ENCODE assay signal across 17 cellular contexts in the genomic region with DNA sequence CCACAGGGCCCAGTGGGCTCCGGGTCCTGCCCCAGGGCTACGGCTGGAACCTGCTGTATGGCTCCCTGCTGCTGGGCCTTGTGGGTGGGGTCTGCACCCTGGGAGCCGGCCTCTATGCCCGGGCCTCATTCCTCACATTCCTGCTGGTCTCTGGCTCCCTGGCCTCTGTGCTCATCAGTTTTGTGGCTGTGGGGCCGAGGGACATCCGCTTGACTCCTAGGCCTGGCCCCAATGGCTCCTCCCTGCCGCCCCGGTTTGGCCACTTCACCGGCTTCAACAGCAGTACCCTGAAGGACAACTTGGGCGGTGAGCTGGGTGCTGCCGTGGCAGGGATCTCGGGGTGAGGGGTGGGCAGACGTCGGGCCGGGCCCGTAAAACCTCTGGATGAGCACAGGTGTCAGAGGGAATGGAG. TPM values are rescaled to one million over a fixed set of nuclear protein-coding genes. Genes with fewer than 3 reads are reported as not detected.
A peak's percentile ranks its signal among the peaks of the same experiment; 100 is the strongest.
DNase-seq lines count a peak whose midpoint lies in the region; ATAC-seq and TF ChIP-seq lines count a peak whose summit lies in the region.
"Had no signal": no experiment of that assay in that cellular context is flagged by ENCODE, and none has a peak within 500 bp of the region (broad histone marks: within the 10 kb centered on the region; RNA-seq: fewer than 3 reads in every experiment).

No MANE protein-coding gene starts in this region.

- ATAC-seq in stimulated activated naive CD8-positive, alpha-beta T cell treated with anti-CD3 and anti-CD28 coated beads, Interleukin-15, Interleukin-2, amounts not matched to agents 100 U/mL and 50 U/mL, for 24 hours = no peak
- ATAC-seq: HCT116, Panc1 had no signal

- no peaks in the 10 kb centered on the region for H3K27me3 Mint-ChIP-seq in activated naive CD4-positive, alpha-beta T cell treated with anti-CD3 and anti-CD28 coated beads, Interleukin-2, amount 10 ng/mL, durations not matched to agents 7 days and 5 days
- H3K27me3 Mint-ChIP-seq in activated naive CD4-positive, alpha-beta T cell treated with anti-CD3 and anti-CD28 coated beads for 36 hours (ENCODE audit: low read depth) = no peaks in the 10 kb centered on the region
- H3K27me3 Mint-ChIP-seq in type B pancreatic cell = no peaks in the 10 kb centered on the region

- CTCF ChIA-PET in activated naive CD4-positive, alpha-beta T cell treated with anti-CD3 and anti-CD28 coated beads, Interleukin-2, amount 10 ng/mL, durations not matched to agents 7 days and 5 days (lab: Charles Lee) = no interaction called here
- CTCF ChIA-PET in activated naive CD4-positive, alpha-beta T cell treated with anti-CD3 and anti-CD28 coated beads for 36 hours (lab: Charles Lee) = interaction anchor here (10.0 kb wide), 1 partner anchor 56 kb away, joined by 98 read pairs; no protein-coding TSS in a partner anchor

- no peak for DNase-seq in activated naive CD4-positive, alpha-beta T cell treated with anti-CD3 and anti-CD28 coated beads, Interleukin-2, amount 10 ng/mL, durations not matched to agents 7 days and 5 days
- DNase-seq in activated naive CD4-positive, alpha-beta T cell treated with anti-CD3 and anti-CD28 coated beads for 36 hours = no peak
- DNase-seq in astrocyte of the hippocampus (ENCODE audit: low read depth, low spot score) (peak; percentile 33), myocyte (ENCODE audit: low read depth) (peak; percentile 5), type B pancreatic cell (ENCODE audit: extremely low spot score, unreplicated experiment) (no peak), kidney glomerular epithelial cell (lab: John Stamatoyannopoulos, UW) (no peak), D341Med (ENCODE audit: low spot score) (no peak)
- DNase-seq in stimulated activated naive CD8-positive, alpha-beta T cell treated with anti-CD3 and anti-CD28 coated beads, Interleukin-15, Interleukin-2, amounts not matched to agents 100 U/mL and 50 U/mL, for 24 hours = no peak
- DNase-seq: C1 segment of cervical spinal cord, KBM-7, NCI-H1048, NCI-H1694, NCI-H446 treated with DMSO at 0.1 percent for 48 hours, NCI-H774, SHP77 had no signal

- peaks cover 16% of the 10 kb centered on the region for H3K4me1 Mint-ChIP-seq in activated naive CD4-positive, alpha-beta T cell treated with anti-CD3 and anti-CD28 coated beads, Interleukin-2, amount 10 ng/mL, durations not matched to agents 7 days and 5 days
- H3K4me1 Mint-ChIP-seq in activated naive CD4-positive, alpha-beta T cell treated with anti-CD3 and anti-CD28 coated beads for 36 hours (ENCODE audit: low read depth) = peaks cover 15% of the 10 kb centered on the region
- H3K4me1 Mint-ChIP-seq in type B pancreatic cell (ENCODE audit: unreplicated experiment) = peaks cover 2% of the 10 kb centered on the region

- H3K4me3 Mint-ChIP-seq in activated naive CD4-positive, alpha-beta T cell treated with anti-CD3 and anti-CD28 coated beads, Interleukin-2, amount 10 ng/mL, durations not matched to agents 7 days and 5 days = no peak overlapping the region
- no peak overlapping the region for H3K4me3 Mint-ChIP-seq in activated naive CD4-positive, alpha-beta T cell treated with anti-CD3 and anti-CD28 coated beads for 36 hours
- no peak overlapping the region for H3K4me3 Mint-ChIP-seq in type B pancreatic cell

- peak overlapping the region; percentile 24 for H3K27ac Mint-ChIP-seq in activated naive CD4-positive, alpha-beta T cell treated with anti-CD3 and anti-CD28 coated beads, Interleukin-2, amount 10 ng/mL, durations not matched to agents 7 days and 5 days
- H3K27ac Mint-ChIP-seq in activated naive CD4-positive, alpha-beta T cell treated with anti-CD3 and anti-CD28 coated beads for 36 hours = no peak overlapping the region
- peak overlapping the region; percentile 37 for H3K27ac Mint-ChIP-seq in type B pancreatic cell

- TF ChIP-seq CTCF in type B pancreatic cell (conservative IDR thresholded peaks at IDR 0.05) = no peak

- H3K9me3 Mint-ChIP-seq in activated naive CD4-positive, alpha-beta T cell treated with anti-CD3 and anti-CD28 coated beads, Interleukin-2, amount 10 ng/mL, durations not matched to agents 7 days and 5 days = no peaks in the 10 kb centered on the region
- H3K9me3 Mint-ChIP-seq in activated naive CD4-positive, alpha-beta T cell treated with anti-CD3 and anti-CD28 coated beads for 36 hours = no peaks in the 10 kb centered on the region
- no peaks in the 10 kb centered on the region for H3K9me3 Mint-ChIP-seq in type B pancreatic cell

- peaks cover 34% of the 10 kb centered on the region for H3K36me3 Mint-ChIP-seq in activated naive CD4-positive, alpha-beta T cell treated with anti-CD3 and anti-CD28 coated beads, Interleukin-2, amount 10 ng/mL, durations not matched to agents 7 days and 5 days
- H3K36me3 Mint-ChIP-seq in activated naive CD4-positive, alpha-beta T cell treated with anti-CD3 and anti-CD28 coated beads for 36 hours (ENCODE audit: low read depth) = peaks cover 15% of the 10 kb centered on the region
- H3K36me3 Mint-ChIP-seq in type B pancreatic cell = no peaks in the 10 kb centered on the region

- intact Hi-C loops in activated naive CD4-positive, alpha-beta T cell treated with anti-CD3 and anti-CD28 coated beads for 36 hours (cut with micrococcal nuclease) = no loop called here

RNA-seq across cellular contexts. Expression of gene SLC12A9, which starts 4.4 kb away (rescaled TPM):
- total RNA-seq in activated naive CD4-positive, alpha-beta T cell treated with anti-CD3 and anti-CD28 coated beads for 36 hours = 10 to 100 TPM; 10.1 to 10.5 TPM
- total RNA-seq in myocyte (13.4 and 23.8 TPM in 2 replicates), type B pancreatic cell (ENCODE audit: low replicate concordance) (31.4 and 37.1 TPM in 2 replicates)
- 23.6 TPM for polyA plus RNA-seq in myocyte (2012)

RNA-seq across cellular contexts. Expression of gene TRIP6, which starts 10.3 kb away (rescaled TPM):
- 10 to 100 TPM; 19.8 to 21.0 TPM for total RNA-seq in activated naive CD4-positive, alpha-beta T cell treated with anti-CD3 and anti-CD28 coated beads for 36 hours
- total RNA-seq in myocyte = 94.2 and 99.3 TPM in 2 replicates
- 111 TPM for polyA plus RNA-seq in myocyte (2012)
- total RNA-seq in type B pancreatic cell (ENCODE audit: low replicate concordance) = 78.9 and 84.7 TPM in 2 replicates

RNA-seq across cellular contexts. Expression of gene SRRT, which starts 18.0 kb away (rescaled TPM):
- total RNA-seq in activated naive CD4-positive, alpha-beta T cell treated with anti-CD3 and anti-CD28 coated beads for 36 hours = 100 to 1,000 TPM; 166 to 169 TPM
- 44.7 and 55.7 TPM in 2 replicates for total RNA-seq in myocyte
- 82.6 TPM for polyA plus RNA-seq in myocyte (2012)
- total RNA-seq in type B pancreatic cell (ENCODE audit: low replicate concordance) = 168 and 239 TPM in 2 replicates

RNA-seq across cellular contexts. Expression of gene EPHB4, which starts 29.6 kb away (rescaled TPM):
- total RNA-seq in activated naive CD4-positive, alpha-beta T cell treated with anti-CD3 and anti-CD28 coated beads for 36 hours = 1 to 10 TPM; 5.9 to 6.0 TPM
- 63.7 and 84.1 TPM in 2 replicates for total RNA-seq in myocyte
- 65.5 TPM for polyA plus RNA-seq in myocyte (2012)
- 69.3 and 78.4 TPM in 2 replicates for total RNA-seq in type B pancreatic cell (ENCODE audit: low replicate concordance)

RNA-seq across cellular contexts. Expression of gene UFSP1, which starts 32.6 kb away (rescaled TPM):
- total RNA-seq in activated naive CD4-positive, alpha-beta T cell treated with anti-CD3 and anti-CD28 coated beads for 36 hours = 1 to 10 TPM in 1 of 2 experiments, under 1 TPM in 1; 0.64 to 1.4 TPM
- total RNA-seq in myocyte = 8.5 and 14.3 TPM in 2 replicates
- polyA plus RNA-seq in myocyte (2012) = 5.4 TPM
- total RNA-seq in type B pancreatic cell (ENCODE audit: low replicate concordance) = 4.4 and 6.3 TPM in 2 replicates

Comparison
In these comparisons a context has a peak if more than half of its experiments do, and no peak if none do; other contexts are left out.
1. DNase-seq: peak in astrocyte of the hippocampus (single experiment) and myocyte (single experiment); none in activated naive CD4-positive, alpha-beta T cell treated with anti-CD3 and anti-CD28 coated beads, Interleukin-2, amount 10 ng/mL, durations not matched to agents 7 days and 5 days (single experiment), activated naive CD4-positive, alpha-beta T cell treated with anti-CD3 and anti-CD28 coated beads for 36 hours (single experiment), type B pancreatic cell (single experiment), kidney glomerular epithelial cell (single experiment), D341Med (single experiment) and stimulated activated naive CD8-positive, alpha-beta T cell treated with anti-CD3 and anti-CD28 coated beads, Interleukin-15, Interleukin-2, amounts not matched to agents 100 U/mL and 50 U/mL, for 24 hours (single experiment).